ENCODE assay signal across 1 cellular context in the genomic region with DNA sequence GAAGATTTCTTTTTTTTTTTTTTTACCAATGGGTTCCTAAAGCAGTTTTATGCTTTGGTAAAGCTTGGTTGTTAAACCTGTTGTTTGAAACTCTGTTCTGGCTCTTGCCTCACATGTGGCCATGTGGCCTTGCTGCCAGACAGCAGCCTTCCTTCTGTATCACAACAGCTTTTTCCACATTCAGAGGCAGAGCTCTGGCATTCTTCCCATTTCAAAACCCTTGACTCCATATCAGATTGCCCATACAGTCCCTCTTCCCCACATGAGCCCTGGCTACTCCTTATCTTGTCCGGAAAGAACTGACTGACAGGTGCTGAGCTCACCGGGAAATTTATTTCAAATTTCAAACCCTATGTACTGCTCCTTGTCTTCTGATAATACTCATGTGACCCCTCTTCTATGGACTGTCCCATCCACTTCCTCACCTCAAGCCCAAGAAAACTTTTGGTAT.
TF ChIP-seq lines count a peak whose summit lies in the region.

No MANE protein-coding gene starts in this region.

TF ChIP-seq in K562, 482 proteins besides CTCF, POLR2A, EP300 and RAD21 (continued from another document and continues in another):
- TF ChIP-seq TFAP4 (CRISPR knock-in tag; IDR thresholded peaks at IDR 0.05; ENCODE audit: borderline replicate concordance) (no peak), ZNF77 (CRISPR knock-in tag; IDR thresholded peaks at IDR 0.05) (no peak), SMARCE1 (IDR thresholded peaks at IDR 0.05) (peak; percentile 89), ZNF79 (CRISPR knock-in tag; IDR thresholded peaks at IDR 0.05; ENCODE audit: low read depth) (peak; percentile 66; the same call in 1 of the 2 replicates), POLR3G (IDR thresholded peaks at IDR 0.05; ENCODE audit: extremely low read depth, insufficient read length, insufficient replicate concordance) (no peak), TCF7 (IDR thresholded peaks at IDR 0.05; ENCODE audit: borderline replicate concordance) (no peak), PHF20 (IDR thresholded peaks at IDR 0.05; ENCODE audit: partially characterized antibody) (no peak), PPARD (CRISPR knock-in tag; IDR thresholded peaks at IDR 0.05) (no peak), CBFA2T2 (conservative IDR thresholded peaks at IDR 0.05) (peak; percentile 91), ILK (tag; IDR thresholded peaks at IDR 0.05; ENCODE audit: borderline replicate concordance, low read depth) (no peak), ZNF707 (CRISPR knock-in tag; conservative IDR thresholded peaks at IDR 0.05) (no peak), GATA2 (CRISPR knock-in tag; IDR thresholded peaks at IDR 0.05) (peak; percentile 79; the same call in 1 of the 2 replicates), ZNF75A (CRISPR knock-in tag; IDR thresholded peaks at IDR 0.05) (peak; percentile 71; the same call in 1 of the 2 replicates), NR2C2 (CRISPR knock-in tag; IDR thresholded peaks at IDR 0.05) (no peak), NR2C2 (tag; IDR thresholded peaks at IDR 0.05) (peak; percentile 68), GATAD2B (IDR thresholded peaks at IDR 0.05; ENCODE audit: borderline replicate concordance) (no peak), ZSCAN29 (IDR thresholded peaks at IDR 0.05) (no peak), PTTG1 (tag; IDR thresholded peaks at IDR 0.05; ENCODE audit: low read depth) (no peak), MCM3 (IDR thresholded peaks at IDR 0.05) (no peak), ETV5 (CRISPR knock-in tag; IDR thresholded peaks at IDR 0.05; ENCODE audit: low read depth) (peak; percentile 91), CSDE1 (IDR thresholded peaks at IDR 0.05) (no peak), KLF13 (tag; IDR thresholded peaks at IDR 0.05; ENCODE audit: borderline replicate concordance, low read depth) (no peak), SMAD3 (CRISPR knock-in tag; conservative IDR thresholded peaks at IDR 0.05) (0 out of 2 replicates have a peak, but pooled peaks have one; percentile 77), ZNF445 (CRISPR knock-in tag; IDR thresholded peaks at IDR 0.05; ENCODE audit: low read depth) (no peak), KLF6 (CRISPR knock-in tag; IDR thresholded peaks at IDR 0.05; ENCODE audit: borderline replicate concordance) (peak; percentile 62; the same call in 1 of the 2 replicates), BMI1 (IDR thresholded peaks at IDR 0.05; ENCODE audit: low read length) (no peak), CHD1 (IDR thresholded peaks at IDR 0.05; ENCODE audit: low read length) (no peak), ZSCAN32 (CRISPR knock-in tag; IDR thresholded peaks at IDR 0.05) (no peak), BRF1 (IDR thresholded peaks at IDR 0.05; ENCODE audit: borderline replicate concordance, extremely low read depth, insufficient read length) (no peak), FOSL1 (tag; conservative IDR thresholded peaks at IDR 0.05) (peak; percentile 67; the same call in 1 of the 2 replicates), FOXP1 (CRISPR knock-in tag; IDR thresholded peaks at IDR 0.05) (no peak), TAF1 (IDR thresholded peaks at IDR 0.05; ENCODE audit: control insufficient read depth, extremely low read depth, insufficient read depth, low read length, severe bottlenecking) (no peak), MAFK (IDR thresholded peaks at IDR 0.05; ENCODE audit: low read length) (no peak), C11orf30 (IDR thresholded peaks at IDR 0.05; ENCODE audit: low read depth) (no peak), ARHGAP35 (IDR thresholded peaks at IDR 0.05; ENCODE audit: partially characterized antibody) (no peak), ZC3H11A (IDR thresholded peaks at IDR 0.05; ENCODE audit: low read depth, low read length) (no peak), NR4A1 (CRISPR knock-in tag; IDR thresholded peaks at IDR 0.05) (0 out of 2 replicates have a peak, but pooled peaks have one; percentile 43), NR4A1 (tag; IDR thresholded peaks at IDR 0.05) (no peak), POLR2B (IDR thresholded peaks at IDR 0.05; ENCODE audit: low read depth, partially characterized antibody) (no peak), TCF3 (CRISPR knock-in tag; IDR thresholded peaks at IDR 0.05) (peak; percentile 88), ZNF407 (IDR thresholded peaks at IDR 0.05; ENCODE audit: low read depth) (no peak), ARID1B (IDR thresholded peaks at IDR 0.05) (peak; percentile 94)
- TF ChIP-seq, protein P1, sequence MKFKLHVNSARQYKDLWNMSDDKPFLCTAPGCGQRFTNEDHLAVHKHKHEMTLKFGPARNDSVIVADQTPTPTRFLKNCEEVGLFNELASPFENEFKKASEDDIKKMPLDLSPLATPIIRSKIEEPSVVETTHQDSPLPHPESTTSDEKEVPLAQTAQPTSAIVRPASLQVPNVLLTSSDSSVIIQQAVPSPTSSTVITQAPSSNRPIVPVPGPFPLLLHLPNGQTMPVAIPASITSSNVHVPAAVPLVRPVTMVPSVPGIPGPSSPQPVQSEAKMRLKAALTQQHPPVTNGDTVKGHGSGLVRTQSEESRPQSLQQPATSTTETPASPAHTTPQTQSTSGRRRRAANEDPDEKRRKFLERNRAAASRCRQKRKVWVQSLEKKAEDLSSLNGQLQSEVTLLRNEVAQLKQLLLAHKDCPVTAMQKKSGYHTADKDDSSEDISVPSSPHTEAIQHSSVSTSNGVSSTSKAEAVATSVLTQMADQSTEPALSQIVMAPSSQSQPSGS (CRISPR knock-in tag; IDR thresholded peaks at IDR 0.05) = no peak
- TF ChIP-seq, protein P2, sequence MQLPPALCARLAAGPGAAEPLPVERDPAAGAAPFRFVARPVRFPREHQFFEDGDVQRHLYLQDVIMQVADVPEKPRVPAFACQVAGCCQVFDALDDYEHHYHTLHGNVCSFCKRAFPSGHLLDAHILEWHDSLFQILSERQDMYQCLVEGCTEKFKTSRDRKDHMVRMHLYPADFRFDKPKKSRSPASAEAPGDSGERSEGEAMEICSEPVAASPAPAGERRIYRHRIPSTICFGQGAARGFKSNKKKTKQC (CRISPR knock-in tag; IDR thresholded peaks at IDR 0.05) = no peak
- TF ChIP-seq, protein P3, sequence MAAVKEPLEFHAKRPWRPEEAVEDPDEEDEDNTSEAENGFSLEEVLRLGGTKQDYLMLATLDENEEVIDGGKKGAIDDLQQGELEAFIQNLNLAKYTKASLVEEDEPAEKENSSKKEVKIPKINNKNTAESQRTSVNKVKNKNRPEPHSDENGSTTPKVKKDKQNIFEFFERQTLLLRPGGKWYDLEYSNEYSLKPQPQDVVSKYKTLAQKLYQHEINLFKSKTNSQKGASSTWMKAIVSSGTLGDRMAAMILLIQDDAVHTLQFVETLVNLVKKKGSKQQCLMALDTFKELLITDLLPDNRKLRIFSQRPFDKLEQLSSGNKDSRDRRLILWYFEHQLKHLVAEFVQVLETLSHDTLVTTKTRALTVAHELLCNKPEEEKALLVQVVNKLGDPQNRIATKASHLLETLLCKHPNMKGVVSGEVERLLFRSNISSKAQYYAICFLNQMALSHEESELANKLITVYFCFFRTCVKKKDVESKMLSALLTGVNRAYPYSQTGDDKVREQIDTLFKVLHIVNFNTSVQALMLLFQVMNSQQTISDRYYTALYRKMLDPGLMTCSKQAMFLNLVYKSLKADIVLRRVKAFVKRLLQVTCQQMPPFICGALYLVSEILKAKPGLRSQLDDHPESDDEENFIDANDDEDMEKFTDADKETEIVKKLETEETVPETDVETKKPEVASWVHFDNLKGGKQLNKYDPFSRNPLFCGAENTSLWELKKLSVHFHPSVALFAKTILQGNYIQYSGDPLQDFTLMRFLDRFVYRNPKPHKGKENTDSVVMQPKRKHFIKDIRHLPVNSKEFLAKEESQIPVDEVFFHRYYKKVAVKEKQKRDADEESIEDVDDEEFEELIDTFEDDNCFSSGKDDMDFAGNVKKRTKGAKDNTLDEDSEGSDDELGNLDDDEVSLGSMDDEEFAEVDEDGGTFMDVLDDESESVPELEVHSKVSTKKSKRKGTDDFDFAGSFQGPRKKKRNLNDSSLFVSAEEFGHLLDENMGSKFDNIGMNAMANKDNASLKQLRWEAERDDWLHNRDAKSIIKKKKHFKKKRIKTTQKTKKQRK (IDR thresholded peaks at IDR 0.05; ENCODE audit: borderline replicate concordance, low read depth, low read length) = no peak
- TF ChIP-seq, protein P4, sequence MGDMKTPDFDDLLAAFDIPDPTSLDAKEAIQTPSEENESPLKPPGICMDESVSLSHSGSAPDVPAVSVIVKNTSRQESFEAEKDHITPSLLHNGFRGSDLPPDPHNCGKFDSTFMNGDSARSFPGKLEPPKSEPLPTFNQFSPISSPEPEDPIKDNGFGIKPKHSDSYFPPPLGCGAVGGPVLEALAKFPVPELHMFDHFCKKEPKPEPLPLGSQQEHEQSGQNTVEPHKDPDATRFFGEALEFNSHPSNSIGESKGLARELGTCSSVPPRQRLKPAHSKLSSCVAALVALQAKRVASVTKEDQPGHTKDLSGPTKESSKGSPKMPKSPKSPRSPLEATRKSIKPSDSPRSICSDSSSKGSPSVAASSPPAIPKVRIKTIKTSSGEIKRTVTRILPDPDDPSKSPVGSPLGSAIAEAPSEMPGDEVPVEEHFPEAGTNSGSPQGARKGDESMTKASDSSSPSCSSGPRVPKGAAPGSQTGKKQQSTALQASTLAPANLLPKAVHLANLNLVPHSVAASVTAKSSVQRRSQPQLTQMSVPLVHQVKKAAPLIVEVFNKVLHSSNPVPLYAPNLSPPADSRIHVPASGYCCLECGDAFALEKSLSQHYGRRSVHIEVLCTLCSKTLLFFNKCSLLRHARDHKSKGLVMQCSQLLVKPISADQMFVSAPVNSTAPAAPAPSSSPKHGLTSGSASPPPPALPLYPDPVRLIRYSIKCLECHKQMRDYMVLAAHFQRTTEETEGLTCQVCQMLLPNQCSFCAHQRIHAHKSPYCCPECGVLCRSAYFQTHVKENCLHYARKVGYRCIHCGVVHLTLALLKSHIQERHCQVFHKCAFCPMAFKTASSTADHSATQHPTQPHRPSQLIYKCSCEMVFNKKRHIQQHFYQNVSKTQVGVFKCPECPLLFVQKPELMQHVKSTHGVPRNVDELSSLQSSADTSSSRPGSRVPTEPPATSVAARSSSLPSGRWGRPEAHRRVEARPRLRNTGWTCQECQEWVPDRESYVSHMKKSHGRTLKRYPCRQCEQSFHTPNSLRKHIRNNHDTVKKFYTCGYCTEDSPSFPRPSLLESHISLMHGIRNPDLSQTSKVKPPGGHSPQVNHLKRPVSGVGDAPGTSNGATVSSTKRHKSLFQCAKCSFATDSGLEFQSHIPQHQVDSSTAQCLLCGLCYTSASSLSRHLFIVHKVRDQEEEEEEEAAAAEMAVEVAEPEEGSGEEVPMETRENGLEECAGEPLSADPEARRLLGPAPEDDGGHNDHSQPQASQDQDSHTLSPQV (IDR thresholded peaks at IDR 0.05) = peak; percentile 83
- TF ChIP-seq, protein P5, sequence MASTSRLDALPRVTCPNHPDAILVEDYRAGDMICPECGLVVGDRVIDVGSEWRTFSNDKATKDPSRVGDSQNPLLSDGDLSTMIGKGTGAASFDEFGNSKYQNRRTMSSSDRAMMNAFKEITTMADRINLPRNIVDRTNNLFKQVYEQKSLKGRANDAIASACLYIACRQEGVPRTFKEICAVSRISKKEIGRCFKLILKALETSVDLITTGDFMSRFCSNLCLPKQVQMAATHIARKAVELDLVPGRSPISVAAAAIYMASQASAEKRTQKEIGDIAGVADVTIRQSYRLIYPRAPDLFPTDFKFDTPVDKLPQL (IDR thresholded peaks at IDR 0.05; ENCODE audit: extremely low read depth, insufficient read length) = no peak
